ENCODE assay signal across 8 cellular contexts in the genomic region with DNA sequence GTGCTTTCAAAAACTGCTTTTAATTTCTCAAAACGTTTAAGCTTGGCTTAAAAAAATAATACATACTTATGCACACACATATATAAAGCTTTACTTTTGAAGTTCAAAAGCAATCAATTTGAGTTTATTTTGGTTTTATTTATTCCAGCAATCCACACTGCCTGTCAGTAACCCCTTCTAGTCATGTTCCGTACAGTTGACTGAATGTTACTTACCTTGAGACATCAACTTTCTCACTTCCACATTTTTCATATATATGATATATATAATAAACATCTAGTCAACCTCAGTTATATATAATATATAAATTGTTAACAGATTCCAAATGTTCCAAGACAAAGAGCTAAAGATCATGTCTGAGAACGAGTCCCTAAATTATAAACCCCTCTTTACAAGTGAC.
"Had no signal": no experiment of that assay in that cellular context is flagged by ENCODE, and none has a peak within 500 bp of the region (broad histone marks: within the 10 kb centered on the region; RNA-seq: fewer than 3 reads in every experiment).

No MANE protein-coding gene starts in this region.

- DNase-seq: H9, HCEC 1CT, IMR-90 had no signal

- H3K4me2 ChIP-seq: GM23338 had no signal

- FAIRE-seq: H1, H54, HTR-8/SVneo, K562 had no signal

- H3K4me3 ChIP-seq: GM23338, K562 had no signal
